Comparison of ENCODE assay signal across 8 cellular contexts in genomic region chr11:61971177-61972111, GRCh38. TPM values are rescaled to one million over a fixed set of nuclear protein-coding genes. Genes with fewer than 3 reads are reported as not detected.
DNase-seq lines count a peak whose midpoint lies in the region; ATAC-seq, FAIRE-seq and TF ChIP-seq lines count a peak whose summit lies in the region.

No MANE protein-coding gene starts in this region.

- H3K36me3 ChIP-seq in OCI-LY3 (replicated peaks; ENCODE audit: low read depth, low read length): peaks cover 3% of the 10 kb centered on the region
- peaks cover 4% of the 10 kb centered on the region for H3K36me3 ChIP-seq in neutrophil

- H3K4me3 ChIP-seq in OCI-LY3 (ENCODE audit: low read length) (no peak overlapping the region), neutrophil (ENCODE audit: low read depth in 1 of 2, low read length in 1 of 2) (peak overlapping the region; percentile 57 to 99)

- no peak overlapping the region for H3K9ac ChIP-seq in OCI-LY3 (ENCODE audit: low read length)

- peaks cover 9% of the 10 kb centered on the region for H3K79me2 ChIP-seq in OCI-LY3 (ENCODE audit: low read length)

- H3K9me3 Mint-ChIP-seq in activated naive CD4-positive, alpha-beta T cell treated with anti-CD3 and anti-CD28 coated beads, Interleukin-2, amount 50 U/mL, for 72 hours: no peaks in the 10 kb centered on the region

- peak overlapping the region; percentile 21 for H3K4me2 ChIP-seq in OCI-LY3 (ENCODE audit: low read length)

- FAIRE-seq in urothelium cell line (lab: Jason Lieb, UNC): no peak

- H3K27me3 ChIP-seq in OCI-LY3 (ENCODE audit: low read depth, low read length): no peaks in the 10 kb centered on the region
- H3K27me3 ChIP-seq in neutrophil: peaks cover 31% of the 10 kb centered on the region

- H3K27ac ChIP-seq in OCI-LY3 (ENCODE audit: low read length) (no peak overlapping the region), neutrophil (peak overlapping the region; percentile 95)

- H3K36me3 Mint-ChIP-seq in activated naive CD4-positive, alpha-beta T cell treated with anti-CD3 and anti-CD28 coated beads, Interleukin-2, amount 50 U/mL, for 72 hours: peaks cover 10 to 11% of the 10 kb centered on the region in 2 donors

- H4K20me1 ChIP-seq in OCI-LY3 (ENCODE audit: insufficient read depth, low read length): peaks cover 5% of the 10 kb centered on the region

- no peak for TF ChIP-seq CTCF in OCI-LY3 (IDR thresholded peaks at IDR 0.05; ENCODE audit: low read depth, low read length)
- TF ChIP-seq CTCF in neutrophil (IDR thresholded peaks at IDR 0.05): peak; percentile 28

- DNase-seq in DMS153 treated with DMSO at 0.1 percent for 48 hours (lab: John Stamatoyannopoulos, UW; ENCODE audit: unreplicated experiment) (peak; percentile 76), HT1080 (ENCODE audit: low read depth) (peak; percentile 98), glomerular endothelial cell (ENCODE audit: extremely low read depth, low read depth, low spot score) (peak; percentile 96), urothelium cell line (ENCODE audit: low spot score) (peak; percentile 94)
- peak in 1 of 2 donors; percentile 52 for DNase-seq in activated naive CD4-positive, alpha-beta T cell treated with anti-CD3 and anti-CD28 coated beads, Interleukin-2, amount 50 U/mL, for 72 hours (ENCODE audit: low spot score in 2 of 2)

- H3K9me3 ChIP-seq in OCI-LY3 (ENCODE audit: insufficient read depth, low read length): no peaks in the 10 kb centered on the region
- H3K9me3 ChIP-seq in neutrophil: no peaks in the 10 kb centered on the region

- no peak overlapping the region for H2AFZ ChIP-seq in OCI-LY3 (ENCODE audit: low read depth, low read length)

- H3K4me1 ChIP-seq in OCI-LY3 (ENCODE audit: low read length) (peaks cover 34% of the 10 kb centered on the region), neutrophil (ENCODE audit: control insufficient read depth in 1 of 2, insufficient read depth in 1 of 2, low read depth in 1 of 2, low read length in 1 of 2) (peaks cover 60 to 63% of the 10 kb centered on the region in 2 experiments)

- ATAC-seq in activated naive CD4-positive, alpha-beta T cell treated with anti-CD3 and anti-CD28 coated beads, Interleukin-2, amount 50 U/mL, for 72 hours: no peak
- ATAC-seq in HG03571 (IDR thresholded peaks at IDR 0.05; ENCODE audit: unreplicated experiment): no peak

- H3K27ac Mint-ChIP-seq in activated naive CD4-positive, alpha-beta T cell treated with anti-CD3 and anti-CD28 coated beads, Interleukin-2, amount 50 U/mL, for 72 hours: peak overlapping the region; percentile 51 to 79

RNA-seq across cellular contexts. Expression of gene FTH1, which starts 4.0 kb away (rescaled TPM):
- 334 and 1,409 TPM in 2 replicates for total RNA-seq in HT1080 (2014; rRNA removed; shearing (Covaris generic))
- 1,209 and 1,293 TPM in 2 replicates for polyA plus RNA-seq in HT1080 (2015; cell fraction: cytosol; rRNA removed)
- 216 and 230 TPM in 2 replicates for polyA plus RNA-seq in HT1080 (2015; cell fraction: nucleus; rRNA removed)
- total RNA-seq in activated naive CD4-positive, alpha-beta T cell treated with anti-CD3 and anti-CD28 coated beads, Interleukin-2, amount 50 U/mL, for 72 hours: 1,000 to 10,000 TPM; 1,006 to 1,113 TPM
- 1,824 and 2,194 TPM in 2 replicates for total RNA-seq in glomerular endothelial cell

RNA-seq across cellular contexts. Expression of gene BEST1, which starts 21.3 kb away (rescaled TPM):
- total RNA-seq in HT1080 (2014; rRNA removed; shearing (Covaris generic)): not detected in 2 replicates
- 0.14 and 0.19 TPM in 2 replicates for polyA plus RNA-seq in HT1080 (2015; cell fraction: cytosol; rRNA removed)
- polyA plus RNA-seq in HT1080 (2015; cell fraction: nucleus; rRNA removed): 1.7 and 2.6 TPM in 2 replicates
- under 1 TPM; 0.18 to 0.58 TPM for total RNA-seq in activated naive CD4-positive, alpha-beta T cell treated with anti-CD3 and anti-CD28 coated beads, Interleukin-2, amount 50 U/mL, for 72 hours
- total RNA-seq in glomerular endothelial cell: not detected in 2 replicates

RNA-seq across cellular contexts. Expression of gene RAB3IL1, which starts 54.1 kb away (rescaled TPM):
- 3.1 and 4.8 TPM in 2 replicates for total RNA-seq in HT1080 (2014; rRNA removed; shearing (Covaris generic))
- 2.7 and 3.6 TPM in 2 replicates for polyA plus RNA-seq in HT1080 (2015; cell fraction: cytosol; rRNA removed)
- polyA plus RNA-seq in HT1080 (2015; cell fraction: nucleus; rRNA removed): 1.4 and 2.4 TPM in 2 replicates
- under 1 TPM in 1 of 2 donors, not detected in 1; 0.33 TPM for total RNA-seq in activated naive CD4-positive, alpha-beta T cell treated with anti-CD3 and anti-CD28 coated beads, Interleukin-2, amount 50 U/mL, for 72 hours
- total RNA-seq in glomerular endothelial cell: 3.7 and 6.2 TPM in 2 replicates
